10 cellular contexts compared by ENCODE assay signal in the genomic region with DNA sequence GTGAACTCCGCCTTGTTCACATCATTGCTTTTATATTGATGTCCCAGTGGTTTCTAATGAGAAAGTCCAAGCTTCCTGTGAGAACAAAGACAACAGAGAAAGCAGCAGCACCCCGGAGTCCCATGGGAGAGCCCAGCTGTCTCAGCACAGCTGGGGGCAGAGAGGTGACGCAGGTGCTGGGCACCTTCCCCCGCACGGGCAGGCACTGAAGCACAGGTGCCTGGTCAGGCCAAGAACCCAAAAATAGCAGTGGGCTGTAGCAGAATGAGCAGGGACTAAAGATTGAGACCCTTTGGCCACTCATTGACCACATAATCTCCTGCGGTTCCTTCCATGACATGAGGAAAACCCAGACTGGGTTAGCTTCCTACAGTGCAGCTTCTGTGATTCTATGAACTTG. TPM values are rescaled to one million over a fixed set of nuclear protein-coding genes. Genes with fewer than 3 reads are reported as not detected.
A peak's percentile ranks its signal among the peaks of the same experiment; 100 is the strongest.
DNase-seq lines count a peak whose midpoint lies in the region; ATAC-seq and TF ChIP-seq lines count a peak whose summit lies in the region.
"Had no signal": no experiment of that assay in that cellular context is flagged by ENCODE, and none has a peak within 500 bp of the region (broad histone marks: within the 10 kb centered on the region; RNA-seq: fewer than 3 reads in every experiment).

No MANE protein-coding gene starts in this region.

- POLR2A ChIA-PET in activated CD4-positive, alpha-beta memory T cell treated with anti-CD3 and anti-CD28 coated beads for 36 hours (lab: Charles Lee): no interaction called here

- H3K27me3 ChIP-seq in SU-DHL-6 (ENCODE audit: low read length) (no peaks in the 10 kb centered on the region), right atrium auricular region (no peaks in the 10 kb centered on the region)

- peaks cover 7% of the 10 kb centered on the region; the same call in 1 of the 2 replicates for H3K9me3 ChIP-seq in SU-DHL-6 (ENCODE audit: insufficient read depth, low read length)
- peaks cover 0 to 17% of the 10 kb centered on the region in 2 donors for H3K9me3 ChIP-seq in right atrium auricular region
- H3K9me3 ChIP-seq: Caco-2 had no signal

- no peaks in the 10 kb centered on the region; the same call in 1 of the 2 replicates for H3K79me2 ChIP-seq in SU-DHL-6 (ENCODE audit: insufficient read depth, low read length)

- H3K9ac ChIP-seq in SU-DHL-6 (ENCODE audit: low read length): no peak overlapping the region

- H4K20me1 ChIP-seq in SU-DHL-6 (ENCODE audit: low read depth, low read length): no peaks in the 10 kb centered on the region

- H3K4me2 ChIP-seq in SU-DHL-6 (ENCODE audit: low read depth, low read length, poor library complexity, severe bottlenecking): peak overlapping the region; percentile 30

- DNase-seq in AG08396 (ENCODE audit: low spot score) (no peak), right atrium auricular region (ENCODE audit: low spot score) (no peak)
- no peak for DNase-seq in activated T-cell treated with anti-CD3 and anti-CD28 coated beads, Interleukin-2, amount 50 U/mL, for 1 hour
- no peak for DNase-seq in activated CD4-positive, alpha-beta memory T cell treated with anti-CD3 and anti-CD28 coated beads for 36 hours
- DNase-seq: activated CD4-positive, alpha-beta T cell treated with anti-CD3 and anti-CD28 coated beads, Interleukin-2, amount 50 U/mL, for 1 hour; Caco-2 had no signal

- H3K27ac Mint-ChIP-seq in activated CD4-positive, alpha-beta memory T cell treated with anti-CD3 and anti-CD28 coated beads for 36 hours: no peak overlapping the region

- peaks cover 35% of the 10 kb centered on the region for H3K36me3 Mint-ChIP-seq in activated CD4-positive, alpha-beta memory T cell treated with anti-CD3 and anti-CD28 coated beads for 36 hours

- H3K27ac ChIP-seq in SU-DHL-6 (ENCODE audit: low read depth, low read length) (no peak overlapping the region), right atrium auricular region (no peak overlapping the region)

- H3K4me1 Mint-ChIP-seq in activated CD4-positive, alpha-beta memory T cell treated with anti-CD3 and anti-CD28 coated beads for 36 hours (ENCODE audit: low read depth): no peaks in the 10 kb centered on the region

- intact Hi-C loops in activated CD4-positive, alpha-beta memory T cell treated with anti-CD3 and anti-CD28 coated beads for 36 hours (cut with micrococcal nuclease): no loop called here

- CTCF ChIA-PET in activated CD4-positive, alpha-beta memory T cell treated with anti-CD3 and anti-CD28 coated beads for 36 hours (lab: Charles Lee): no interaction called here

- ATAC-seq in GM18517 (IDR thresholded peaks at IDR 0.05; ENCODE audit: unreplicated experiment) (peak; percentile 87), GM21576 (IDR thresholded peaks at IDR 0.05; ENCODE audit: unreplicated experiment) (peak; percentile 96), HG03175 (IDR thresholded peaks at IDR 0.05; ENCODE audit: unreplicated experiment) (peak; percentile 97)

- no peak overlapping the region for H3K4me3 ChIP-seq in SU-DHL-6 (ENCODE audit: insufficient read depth, low read length, poor library complexity, severe bottlenecking)
- no peak overlapping the region for H3K4me3 ChIP-seq in right atrium auricular region

- TF ChIP-seq CTCF in SU-DHL-6 (IDR thresholded peaks at IDR 0.05; ENCODE audit: insufficient read depth, low read length, poor library complexity, severe bottlenecking) (no peak), right atrium auricular region (IDR thresholded peaks at IDR 0.05) (no peak)

- H3F3A ChIP-seq in SU-DHL-6 (ENCODE audit: insufficient read depth): peaks cover 8% of the 10 kb centered on the region; the same call in 1 of the 2 replicates

- H3K36me3 ChIP-seq in SU-DHL-6 (ENCODE audit: low read length) (peaks cover 16% of the 10 kb centered on the region; the same call in 1 of the 2 replicates), right atrium auricular region (peaks cover 11% of the 10 kb centered on the region)

- no peaks in the 10 kb centered on the region for H3K9me2 ChIP-seq in SU-DHL-6 (replicated peaks; ENCODE audit: insufficient read depth, low read length)

- H3K4me3 Mint-ChIP-seq in activated CD4-positive, alpha-beta memory T cell treated with anti-CD3 and anti-CD28 coated beads for 36 hours: no peak overlapping the region

- no peak overlapping the region for H2AFZ ChIP-seq in SU-DHL-6 (ENCODE audit: low read depth, low read length, severe bottlenecking)

- H3K4me1 ChIP-seq in right atrium auricular region: no peaks in the 10 kb centered on the region
- H3K4me1 ChIP-seq: Caco-2 had no signal

- H3K27me3 Mint-ChIP-seq in activated CD4-positive, alpha-beta memory T cell treated with anti-CD3 and anti-CD28 coated beads for 36 hours: no peaks in the 10 kb centered on the region

- peaks cover 21% of the 10 kb centered on the region for H3K9me3 Mint-ChIP-seq in activated CD4-positive, alpha-beta memory T cell treated with anti-CD3 and anti-CD28 coated beads for 36 hours

RNA-seq across cellular contexts. Expression of gene SRD5A1, which starts 18.8 kb away (rescaled TPM):
- 1 to 10 TPM in 1 of 2 donors, under 1 TPM in 1; 0.67 to 1.2 TPM for total RNA-seq in right atrium auricular region
- 10 to 100 TPM in 1 of 2 experiments, 1 to 10 TPM in 1; 9.5 to 11.0 TPM for total RNA-seq in activated CD4-positive, alpha-beta memory T cell treated with anti-CD3 and anti-CD28 coated beads for 36 hours

RNA-seq across cellular contexts. Expression of gene NSUN2, which starts 19.2 kb away (rescaled TPM):
- total RNA-seq in right atrium auricular region: 10 to 100 TPM; 21.2 to 21.4 TPM
- 10 to 100 TPM; 78.5 to 86.7 TPM for total RNA-seq in activated CD4-positive, alpha-beta memory T cell treated with anti-CD3 and anti-CD28 coated beads for 36 hours

Comparison
In these comparisons a context has a peak if more than half of its experiments do, and no peak if none do; other contexts are left out.
1. RNA of gene SRD5A1, which starts 18.8 kb away (total RNA-seq): 9.5 to 11.0 TPM in activated CD4-positive, alpha-beta memory T cell treated with anti-CD3 and anti-CD28 coated beads for 36 hours; 0.67 to 1.2 TPM in right atrium auricular region; every median in the first group is over 4 times any median in the second.
2. Peak in every context shown above with its lines, with median percentiles within 50 percentile points of each other: ATAC-seq.